21 cellular contexts compared by ENCODE assay signal in the genomic region with DNA sequence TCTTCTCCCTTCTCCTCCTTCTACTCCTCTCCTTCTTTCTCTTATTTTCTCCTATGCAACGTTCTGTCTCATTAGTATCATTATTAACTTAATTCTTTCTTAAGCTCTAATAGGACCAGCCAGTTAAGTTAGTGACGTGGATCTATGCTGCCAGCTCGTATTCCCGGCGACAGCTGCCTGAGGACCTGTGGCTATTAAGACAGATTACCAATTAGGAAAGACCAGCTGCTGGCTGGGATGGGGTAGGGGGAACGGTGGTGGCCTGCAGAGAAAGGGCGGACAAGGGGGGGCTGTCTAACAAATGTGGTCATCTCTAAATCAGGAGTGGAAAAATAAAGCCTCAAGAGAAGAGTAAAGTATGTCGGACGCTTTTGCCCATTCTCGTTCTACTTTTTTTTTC.
"Had no signal": no experiment of that assay in that cellular context is flagged by ENCODE, and none has a peak within 500 bp of the region (broad histone marks: within the 10 kb centered on the region; RNA-seq: fewer than 3 reads in every experiment).

No MANE protein-coding gene starts in this region.

- H3K27me3 Mint-ChIP-seq: memory B cell; naive thymus-derived CD4-positive, alpha-beta T cell had no signal

- H3K36me3 ChIP-seq: left ventricle myocardium inferior, lower lobe of right lung, neutrophil, right atrium auricular region had no signal

- H3K9me3 ChIP-seq: left ventricle myocardium inferior, lower lobe of right lung, neutrophil, right atrium auricular region, sigmoid colon had no signal

- H3K27ac Mint-ChIP-seq: endodermal cell; immature natural killer cell; memory B cell; naive thymus-derived CD4-positive, alpha-beta T cell had no signal

- H3K9me3 Mint-ChIP-seq: endodermal cell; immature natural killer cell; memory B cell; naive thymus-derived CD4-positive, alpha-beta T cell had no signal

- H3K27me3 ChIP-seq: foreskin keratinocyte, neutrophil, right atrium auricular region, sigmoid colon had no signal

- H3K4me3 Mint-ChIP-seq: endodermal cell; immature natural killer cell; memory B cell; naive thymus-derived CD4-positive, alpha-beta T cell had no signal

- FAIRE-seq: endothelial cell of umbilical vein, keratinocyte, small intestine had no signal

- H3K27ac ChIP-seq: coronary artery, foreskin keratinocyte, left ventricle myocardium inferior, lower lobe of right lung, neutrophil, right atrium auricular region, sigmoid colon had no signal

- H3K4me3 ChIP-seq: coronary artery, left ventricle myocardium inferior, lower lobe of right lung, right atrium auricular region, sigmoid colon had no signal

- ATAC-seq: lower lobe of right lung; naive thymus-derived CD4-positive, alpha-beta T cell had no signal

- H3K4me1 Mint-ChIP-seq: endodermal cell had no signal

- H3K4me1 ChIP-seq: foreskin keratinocyte, left ventricle myocardium inferior, lower lobe of right lung, right atrium auricular region, sigmoid colon had no signal

- DNase-seq: effector CD4-positive, alpha-beta T cell; endodermal cell; erythroblast; foreskin keratinocyte; immature natural killer cell; left ventricle myocardium inferior; lower lobe of right lung; midbrain; naive thymus-derived CD4-positive, alpha-beta T cell; posterior cingulate gyrus; sigmoid colon; small intestine; stimulated activated CD4-positive, alpha-beta T cell treated with anti-CD3 and anti-CD28 coated beads, Interleukin-12 subunit alpha, Interleukin-12 subunit beta, amount 100 ng/mL, for 4 hours; stimulated activated naive CD4-positive, alpha-beta T cell treated with Interleukin-2 at 50 U/mL for 16 hours; trophoblast cell had no signal
